1 cellular context compared by ENCODE assay signal in the genomic region with DNA sequence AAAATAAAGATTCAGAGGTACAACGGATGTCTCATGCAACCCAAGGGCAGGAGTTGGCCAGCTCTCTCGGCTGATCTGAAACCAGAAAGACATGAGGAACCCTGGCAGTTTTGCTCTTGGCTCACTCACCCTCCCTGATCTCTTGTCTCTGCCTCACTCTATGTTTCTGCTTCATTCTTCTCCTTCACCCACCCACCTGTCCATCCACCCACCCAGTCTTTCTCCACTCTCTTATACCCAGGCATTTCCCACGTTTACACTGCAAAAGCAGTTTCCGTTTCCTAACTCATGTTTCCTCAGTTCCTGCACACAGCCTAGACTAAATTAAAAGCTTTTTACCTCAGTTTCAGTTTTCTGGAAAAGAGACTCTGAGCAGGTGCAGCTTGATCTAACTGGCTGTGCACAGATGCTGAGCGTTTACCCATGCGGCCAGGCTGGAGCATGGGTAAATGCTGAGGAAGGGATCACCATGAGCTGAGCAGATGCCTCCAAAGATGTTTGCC.
TF ChIP-seq lines count a peak whose summit lies in the region.

No MANE protein-coding gene starts in this region.

TF ChIP-seq in SK-N-SH, 30 proteins besides CTCF, POLR2A, EP300 and RAD21 (continued from another document):
- no peak for TF ChIP-seq MEF2A (IDR thresholded peaks at IDR 0.05; ENCODE audit: borderline replicate concordance, low read depth)
